ENCODE assay signal across 1 cellular context in the genomic region with DNA sequence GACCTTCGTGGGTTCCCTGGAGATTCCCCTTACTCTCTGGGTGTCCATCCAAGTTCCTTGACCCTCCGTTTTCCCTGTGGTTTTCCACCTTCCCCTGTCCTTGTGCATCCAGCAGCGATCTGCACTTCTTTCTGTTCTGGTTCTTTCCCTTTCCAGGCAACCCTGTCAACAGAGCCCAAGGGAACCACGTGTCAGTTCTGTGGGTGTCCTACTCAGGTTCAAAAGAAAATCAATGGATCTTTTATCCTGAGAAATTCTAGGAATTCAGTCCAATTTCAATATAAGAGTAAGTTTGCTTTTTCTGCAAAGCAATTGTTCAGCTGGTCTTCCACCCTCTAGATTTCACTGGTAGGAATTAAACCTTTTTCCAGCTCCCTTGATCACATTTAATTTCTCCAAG.
TF ChIP-seq lines count a peak whose summit lies in the region.

No MANE protein-coding gene starts in this region.

TF ChIP-seq in GM23338, 12 proteins besides CTCF, POLR2A, EP300 and RAD21 (continued from another document):
- TF ChIP-seq, protein P1, sequence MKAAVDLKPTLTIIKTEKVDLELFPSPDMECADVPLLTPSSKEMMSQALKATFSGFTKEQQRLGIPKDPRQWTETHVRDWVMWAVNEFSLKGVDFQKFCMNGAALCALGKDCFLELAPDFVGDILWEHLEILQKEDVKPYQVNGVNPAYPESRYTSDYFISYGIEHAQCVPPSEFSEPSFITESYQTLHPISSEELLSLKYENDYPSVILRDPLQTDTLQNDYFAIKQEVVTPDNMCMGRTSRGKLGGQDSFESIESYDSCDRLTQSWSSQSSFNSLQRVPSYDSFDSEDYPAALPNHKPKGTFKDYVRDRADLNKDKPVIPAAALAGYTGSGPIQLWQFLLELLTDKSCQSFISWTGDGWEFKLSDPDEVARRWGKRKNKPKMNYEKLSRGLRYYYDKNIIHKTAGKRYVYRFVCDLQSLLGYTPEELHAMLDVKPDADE (IDR thresholded peaks at IDR 0.05), result no peak
